ENCODE assay signal across 1 cellular context in genomic region chr16:1973461-1974156, GRCh38.
TF ChIP-seq lines count a peak whose summit lies in the region.

No MANE protein-coding gene starts in this region.

TF ChIP-seq in GM12878, 131 proteins besides CTCF, POLR2A, EP300 and RAD21:
- TF ChIP-seq HDAC6 (IDR thresholded peaks at IDR 0.05; ENCODE audit: unreplicated experiment) (no peak), TCF12 (IDR thresholded peaks at IDR 0.05; ENCODE audit: low read depth, low read length) (no peak), SRF (IDR thresholded peaks at IDR 0.05; ENCODE audit: low read depth in 2 of 2, low read length in 2 of 2) (no peak), DPF2 (IDR thresholded peaks at IDR 0.05) (no peak), CREM (IDR thresholded peaks at IDR 0.05; ENCODE audit: low read depth) (no peak), STAT1 (conservative IDR thresholded peaks at IDR 0.05) (no peak), BRCA1 (IDR thresholded peaks at IDR 0.05; ENCODE audit: low read depth, low read length) (no peak), IKZF2 (IDR thresholded peaks at IDR 0.05) (no peak), BMI1 (IDR thresholded peaks at IDR 0.05; ENCODE audit: borderline replicate concordance) (no peak), SUZ12 (IDR thresholded peaks at IDR 0.05; ENCODE audit: unreplicated experiment) (no peak), SMARCA5 (IDR thresholded peaks at IDR 0.05) (no peak), E2F4 (IDR thresholded peaks at IDR 0.05; ENCODE audit: low read depth, low read length) (no peak), CHD4 (IDR thresholded peaks at IDR 0.05) (no peak), ZNF24 (IDR thresholded peaks at IDR 0.05) (no peak), MYB (IDR thresholded peaks at IDR 0.05; ENCODE audit: borderline replicate concordance, low read depth, low read length) (no peak)
TF ChIP-seq in GM12878: peak in this region for 0.
